In the genomic region with DNA sequence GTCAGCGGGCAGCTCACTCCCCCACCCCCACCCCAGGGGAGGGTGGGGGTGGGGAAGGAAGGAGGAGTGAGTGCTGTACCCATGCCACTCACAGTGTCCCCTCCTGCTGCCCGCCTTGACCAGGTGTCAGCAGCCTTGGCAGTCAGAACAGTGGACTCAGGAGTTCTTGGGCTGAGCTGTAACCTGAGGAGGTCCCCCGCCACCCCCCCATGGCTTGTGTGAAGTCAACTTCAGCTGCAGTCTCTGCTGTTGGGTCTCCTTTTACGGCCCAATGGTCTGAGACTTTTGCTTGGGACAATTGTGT, we compare ENCODE assay signal across 25 cellular contexts. TPM values are rescaled to one million over a fixed set of nuclear protein-coding genes. Genes with fewer than 3 reads are reported as not detected.
A peak's percentile ranks its signal among the peaks of the same experiment; 100 is the strongest.
DNase-seq lines count a peak whose midpoint lies in the region; ATAC-seq, FAIRE-seq and TF ChIP-seq lines count a peak whose summit lies in the region.
"Had no signal": no experiment of that assay in that cellular context is flagged by ENCODE, and none has a peak within 500 bp of the region (broad histone marks: within the 10 kb centered on the region; RNA-seq: fewer than 3 reads in every experiment).

No MANE protein-coding gene starts in this region.

- H3K36me3 Mint-ChIP-seq in activated CD8-positive, alpha-beta T cell treated with anti-CD3 and anti-CD28 coated beads, Interleukin-2, amount 10 ng/mL, durations not matched to agents 7 days and 5 days (ENCODE audit: low read depth), result peaks cover 85% of the 10 kb centered on the region
- H3K36me3 Mint-ChIP-seq in activated CD8-positive, alpha-beta T cell treated with anti-CD3 and anti-CD28 coated beads for 36 hours (ENCODE audit: low read depth), result peaks cover 60% of the 10 kb centered on the region
- H3K36me3 Mint-ChIP-seq in endodermal cell (ENCODE audit: low read depth), result peaks cover under 1% of the 10 kb centered on the region

- H3K9me3 ChIP-seq in endodermal cell (ENCODE audit: control insufficient read depth, low read length) (no peaks in the 10 kb centered on the region), psoas muscle (no peaks in the 10 kb centered on the region)

- H3K4me3 ChIP-seq in endodermal cell (ENCODE audit: low read length), result no peak overlapping the region
- peak overlapping the region; percentile 35 for H3K4me3 ChIP-seq in psoas muscle
- H3K4me3 ChIP-seq: GM23248 had no signal

- H3K36me3 ChIP-seq in endodermal cell (ENCODE audit: control insufficient read depth, insufficient read depth, low read length) (no peaks in the 10 kb centered on the region), psoas muscle (ENCODE audit: insufficient read depth in 1 of 2, low read depth in 1 of 2) (peaks cover 0 to 13% of the 10 kb centered on the region in 2 donors)

- no peak for DNase-seq in activated CD8-positive, alpha-beta T cell treated with anti-CD3 and anti-CD28 coated beads, Interleukin-2, amount 10 ng/mL, durations not matched to agents 7 days and 5 days
- DNase-seq in activated CD8-positive, alpha-beta T cell treated with anti-CD3 and anti-CD28 coated beads for 36 hours, result no peak
- DNase-seq in endodermal cell (no peak), psoas muscle (peak; percentile 79 to 95), NCI-H146 treated with DMSO at 0.1 percent for 48 hours (lab: John Stamatoyannopoulos, UW; ENCODE audit: unreplicated experiment) (no peak), SKM-1 (lab: John Stamatoyannopoulos, UW; ENCODE audit: unreplicated experiment) (no peak), RCC 7860 (ENCODE audit: low spot score) (no peak)
- DNase-seq: activated effector memory CD4-positive, alpha-beta T cell treated with anti-CD3 and anti-CD28 coated beads, Interleukin-2, amount 50 U/mL, for 16 hours; caudate nucleus; CD4-positive, alpha-beta memory T cell; effector memory CD4-positive, alpha-beta T cell; GM23248; hippocampal formation; kidney; MM.1S; NCI-H1694 treated with DMSO at 0.1 percent for 48 hours; NCI-H2227 treated with DMSO at 0.1 percent for 48 hours; NK-92 treated with Interleukin-12 subunit alpha and Interleukin-12 subunit beta, amount 100 ng/mL, for 24 hours; stimulated activated naive B cell treated with anti-CD40 and anti-IgM and Interleukin-4, amounts not matched to agents 10 μg/mL and 1 μg/mL and 100 μg/mL, for 72 hours; T-cell; trophoblast cell had no signal

- peak overlapping the region; percentile 88 for H3K27ac Mint-ChIP-seq in activated CD8-positive, alpha-beta T cell treated with anti-CD3 and anti-CD28 coated beads, Interleukin-2, amount 10 ng/mL, durations not matched to agents 7 days and 5 days
- no peak overlapping the region for H3K27ac Mint-ChIP-seq in activated CD8-positive, alpha-beta T cell treated with anti-CD3 and anti-CD28 coated beads for 36 hours
- peak overlapping the region; percentile 90 for H3K27ac Mint-ChIP-seq in endodermal cell

- H3K27ac ChIP-seq in endodermal cell (ENCODE audit: low read depth, low read length) (peak overlapping the region; percentile 54), psoas muscle (peak overlapping the region; percentile 88)
- H3K27ac ChIP-seq: GM23248 had no signal

- no peak for TF ChIP-seq RAD21 in Ishikawa (IDR thresholded peaks at IDR 0.05; ENCODE audit: low read depth)

- POLR2A ChIA-PET in activated CD8-positive, alpha-beta T cell treated with anti-CD3 and anti-CD28 coated beads, Interleukin-2, amount 10 ng/mL, durations not matched to agents 7 days and 5 days (lab: Charles Lee), result interaction anchor here (3.3 kb wide), 1 partner anchor 8 kb away, joined by 10 read pairs; a partner anchor contains a TSS
- POLR2A ChIA-PET in activated CD8-positive, alpha-beta T cell treated with anti-CD3 and anti-CD28 coated beads for 36 hours (lab: Charles Lee), result interaction anchor here (0.6 to 5.9 kb wide), 4 partner anchors 9 to 768 kb away, joined by 3 to 30 read pairs (median 4); a partner anchor contains a TSS

- no peak for TF ChIP-seq CTCF in activated CD8-positive, alpha-beta T cell treated with anti-CD3 and anti-CD28 coated beads for 36 hours (IDR thresholded peaks at IDR 0.05)
- TF ChIP-seq CTCF in endodermal cell (conservative IDR thresholded peaks at IDR 0.05) (no peak), psoas muscle (IDR thresholded peaks at IDR 0.05) (no peak)

- H3K9me3 Mint-ChIP-seq in activated CD8-positive, alpha-beta T cell treated with anti-CD3 and anti-CD28 coated beads, Interleukin-2, amount 10 ng/mL, durations not matched to agents 7 days and 5 days (ENCODE audit: insufficient read depth), result no peaks in the 10 kb centered on the region
- H3K9me3 Mint-ChIP-seq in activated CD8-positive, alpha-beta T cell treated with anti-CD3 and anti-CD28 coated beads for 36 hours, result no peaks in the 10 kb centered on the region
- H3K9me3 Mint-ChIP-seq in endodermal cell, result no peaks in the 10 kb centered on the region
- H3K9me3 Mint-ChIP-seq: CD4-positive, alpha-beta memory T cell; mesothelial cell of epicardium; stimulated activated naive B cell treated with anti-CD40 and anti-IgM and Interleukin-4, amounts not matched to agents 10 μg/mL and 1 μg/mL and 100 μg/mL, for 72 hours; T-cell had no signal

- CTCF ChIA-PET in activated CD8-positive, alpha-beta T cell treated with anti-CD3 and anti-CD28 coated beads, Interleukin-2, amount 10 ng/mL, durations not matched to agents 7 days and 5 days (lab: Charles Lee), result interaction anchor here (0.6 to 13.6 kb wide), 4 partner anchors 8 to 762 kb away, joined by 3 to 143 read pairs (median 16); a partner anchor contains a TSS
- CTCF ChIA-PET in activated CD8-positive, alpha-beta T cell treated with anti-CD3 and anti-CD28 coated beads for 36 hours (lab: Charles Lee), result interaction anchor here (0.8 to 7.5 kb wide), 4 partner anchors 12 to 77 kb away, joined by 3 to 67 read pairs (median 4); a partner anchor contains a TSS

- no peaks in the 10 kb centered on the region for H3K27me3 Mint-ChIP-seq in activated CD8-positive, alpha-beta T cell treated with anti-CD3 and anti-CD28 coated beads, Interleukin-2, amount 10 ng/mL, durations not matched to agents 7 days and 5 days (ENCODE audit: low read depth)
- H3K27me3 Mint-ChIP-seq in activated CD8-positive, alpha-beta T cell treated with anti-CD3 and anti-CD28 coated beads for 36 hours, result no peaks in the 10 kb centered on the region
- H3K27me3 Mint-ChIP-seq in endodermal cell (ENCODE audit: insufficient read depth), result no peaks in the 10 kb centered on the region
- H3K27me3 Mint-ChIP-seq: CD4-positive, alpha-beta memory T cell; stimulated activated naive B cell treated with anti-CD40 and anti-IgM and Interleukin-4, amounts not matched to agents 10 μg/mL and 1 μg/mL and 100 μg/mL, for 72 hours; T-cell had no signal

- H3K4me1 ChIP-seq in endodermal cell (ENCODE audit: control insufficient read depth, insufficient read depth, low read length) (peaks cover 23% of the 10 kb centered on the region), psoas muscle (peaks cover 85% of the 10 kb centered on the region)

- 71 to 84% methylated on average over 2 to 3 of the region's 4 CpGs for WGBS in endodermal cell (ENCODE audit: insufficient coverage in 1 of 2, insufficient read length in 1 of 2), 2 experiments
- 23 to 45% (median 30%) methylated on average over 4 of the region's 4 CpGs for WGBS in psoas muscle, 3 donors

- H3K4me3 Mint-ChIP-seq in activated CD8-positive, alpha-beta T cell treated with anti-CD3 and anti-CD28 coated beads, Interleukin-2, amount 10 ng/mL, durations not matched to agents 7 days and 5 days, result no peak overlapping the region
- H3K4me3 Mint-ChIP-seq in activated CD8-positive, alpha-beta T cell treated with anti-CD3 and anti-CD28 coated beads for 36 hours, result no peak overlapping the region
- no peak overlapping the region for H3K4me3 Mint-ChIP-seq in endodermal cell
- H3K4me3 Mint-ChIP-seq: mesothelial cell of epicardium; stimulated activated naive B cell treated with anti-CD40 and anti-IgM and Interleukin-4, amounts not matched to agents 10 μg/mL and 1 μg/mL and 100 μg/mL, for 72 hours had no signal

- no peak overlapping the region for H3K9ac ChIP-seq in endodermal cell (ENCODE audit: extremely low read depth, low read length, poor library complexity, severe bottlenecking)
- H3K9ac ChIP-seq: GM23248 had no signal

- peak; percentile 8; the same call in 1 of the 2 replicates for TF ChIP-seq EP300 in Ishikawa (IDR thresholded peaks at IDR 0.05; ENCODE audit: borderline replicate concordance)

- peaks cover 96% of the 10 kb centered on the region for H3K4me1 Mint-ChIP-seq in activated CD8-positive, alpha-beta T cell treated with anti-CD3 and anti-CD28 coated beads, Interleukin-2, amount 10 ng/mL, durations not matched to agents 7 days and 5 days (ENCODE audit: low read depth)
- peaks cover 91% of the 10 kb centered on the region for H3K4me1 Mint-ChIP-seq in activated CD8-positive, alpha-beta T cell treated with anti-CD3 and anti-CD28 coated beads for 36 hours (ENCODE audit: low read depth)
- peaks cover 35% of the 10 kb centered on the region for H3K4me1 Mint-ChIP-seq in endodermal cell

- no peak for FAIRE-seq in RCC 7860 (lab: Jason Lieb, UNC)
- FAIRE-seq: HepG2, kidney had no signal

- intact Hi-C loops in activated CD8-positive, alpha-beta T cell treated with anti-CD3 and anti-CD28 coated beads for 36 hours (cut with micrococcal nuclease), result no loop called here
- intact Hi-C loops in psoas muscle (cut with DNase I), result no loop called here

- H3K27me3 ChIP-seq in endodermal cell (ENCODE audit: control insufficient read depth, insufficient read depth, low read length, poor library complexity, severe bottlenecking), result no peaks in the 10 kb centered on the region
- no peaks in the 10 kb centered on the region for H3K27me3 ChIP-seq in psoas muscle (ENCODE audit: insufficient read depth in 3 of 3, low read length in 2 of 3)

- ATAC-seq in activated CD8-positive, alpha-beta T cell treated with anti-CD3 and anti-CD28 coated beads, Interleukin-2, amount 10 ng/mL, durations not matched to agents 7 days and 5 days, result no peak
- ATAC-seq in activated CD8-positive, alpha-beta T cell treated with anti-CD3 and anti-CD28 coated beads for 36 hours, result no peak
- peak; percentile 74 to 81 (median 78) for ATAC-seq in psoas muscle
- ATAC-seq: HepG2; stimulated activated naive B cell treated with anti-CD40 and anti-IgM and Interleukin-4, amounts not matched to agents 10 μg/mL and 1 μg/mL and 100 μg/mL, for 72 hours; T-cell had no signal

RNA-seq across cellular contexts. Expression of a gene that starts 8.9 kb away (rescaled TPM):
- total RNA-seq in activated CD8-positive, alpha-beta T cell treated with anti-CD3 and anti-CD28 coated beads, Interleukin-2, amount 10 ng/mL, durations not matched to agents 7 days and 5 days, result 100 to 1,000 TPM; 224 to 225 TPM
- 100 to 1,000 TPM; 204 to 205 TPM for total RNA-seq in activated CD8-positive, alpha-beta T cell treated with anti-CD3 and anti-CD28 coated beads for 36 hours
- total RNA-seq in endodermal cell (10 to 100 TPM; 37.2 to 39.7 TPM), psoas muscle (100 to 1,000 TPM in 3 of 4 donors, 10 to 100 TPM in 1; 88.2 to 277 (median 187) TPM)
- 29.9 TPM for polyA plus RNA-seq in endodermal cell (2013, experiment 1 of 2)
- polyA plus RNA-seq in endodermal cell (2013, experiment 2 of 2), result 26.1 TPM
- 100 to 1,000 TPM; 213 to 409 (median 328) TPM for polyA plus RNA-seq in psoas muscle

RNA-seq across cellular contexts. Expression of a gene that starts 14.3 kb away (rescaled TPM):
- total RNA-seq in activated CD8-positive, alpha-beta T cell treated with anti-CD3 and anti-CD28 coated beads, Interleukin-2, amount 10 ng/mL, durations not matched to agents 7 days and 5 days, result 100 to 1,000 TPM; 380 to 394 TPM
- 100 to 1,000 TPM; 307 to 308 TPM for total RNA-seq in activated CD8-positive, alpha-beta T cell treated with anti-CD3 and anti-CD28 coated beads for 36 hours
- total RNA-seq in endodermal cell (1 to 10 TPM; 1.2 to 2.0 TPM), psoas muscle (10 to 100 TPM; 16.9 to 75.1 (median 50.4) TPM)
- polyA plus RNA-seq in endodermal cell (2013, experiment 1 of 2), result 3.6 TPM
- polyA plus RNA-seq in endodermal cell (2013, experiment 2 of 2), result 3.7 TPM
- 10 to 100 TPM; 12.8 to 36.5 (median 18.5) TPM for polyA plus RNA-seq in psoas muscle
- polyA plus RNA-seq: neural cell had no signal

RNA-seq across cellular contexts. Expression of a gene that starts 48.9 kb away (rescaled TPM):
- 1 to 10 TPM; 3.2 to 3.4 TPM for total RNA-seq in activated CD8-positive, alpha-beta T cell treated with anti-CD3 and anti-CD28 coated beads, Interleukin-2, amount 10 ng/mL, durations not matched to agents 7 days and 5 days
- 1 to 10 TPM; 3.6 to 4.2 TPM for total RNA-seq in activated CD8-positive, alpha-beta T cell treated with anti-CD3 and anti-CD28 coated beads for 36 hours
- 1 to 10 TPM; 7.7 to 8.5 TPM for total RNA-seq in endodermal cell
- polyA plus RNA-seq in endodermal cell (2013, experiment 1 of 2), result 4.2 TPM
- polyA plus RNA-seq in endodermal cell (2013, experiment 2 of 2), result 3.9 TPM
- total RNA-seq in psoas muscle, result under 1 TPM; 0.46 to 0.91 (median 0.88) TPM
- polyA plus RNA-seq in psoas muscle, result under 1 TPM; 0.01 to 0.91 (median 0.21) TPM
- total RNA-seq: HepG2 had no signal
- polyA plus RNA-seq: HepG2 had no signal

RNA-seq across cellular contexts. Expression of a gene that starts 56.5 kb away (rescaled TPM):
- total RNA-seq in activated CD8-positive, alpha-beta T cell treated with anti-CD3 and anti-CD28 coated beads, Interleukin-2, amount 10 ng/mL, durations not matched to agents 7 days and 5 days, result 10 to 100 TPM; 83.3 to 86.0 TPM
- 100 to 1,000 TPM in 1 of 2 experiments, 10 to 100 TPM in 1; 97.1 to 101 TPM for total RNA-seq in activated CD8-positive, alpha-beta T cell treated with anti-CD3 and anti-CD28 coated beads for 36 hours
- total RNA-seq in endodermal cell, result 10 to 100 TPM; 24.1 to 25.8 TPM
- 21.2 TPM for polyA plus RNA-seq in endodermal cell (2013, experiment 1 of 2)
- 19.8 TPM for polyA plus RNA-seq in endodermal cell (2013, experiment 2 of 2)
- total RNA-seq in psoas muscle, result 10 to 100 TPM in 2 of 4 donors, 1 to 10 TPM in 2; 6.1 to 16.2 (median 9.3) TPM
- polyA plus RNA-seq in psoas muscle, result 10 to 100 TPM in 1 of 3 donors, 1 to 10 TPM in 2; 6.4 to 12.8 (median 10.0) TPM

RNA-seq across cellular contexts. Expression of a gene that starts 58.3 kb away (rescaled TPM):
- total RNA-seq in activated CD8-positive, alpha-beta T cell treated with anti-CD3 and anti-CD28 coated beads, Interleukin-2, amount 10 ng/mL, durations not matched to agents 7 days and 5 days, result 10 to 100 TPM; 58.5 to 61.6 TPM
- 10 to 100 TPM; 37.9 to 41.3 TPM for total RNA-seq in activated CD8-positive, alpha-beta T cell treated with anti-CD3 and anti-CD28 coated beads for 36 hours
- total RNA-seq in endodermal cell (10 to 100 TPM; 14.4 to 16.9 TPM), psoas muscle (10 to 100 TPM in 3 of 4 donors, 1 to 10 TPM in 1; 7.3 to 30.1 (median 15.2) TPM)
- polyA plus RNA-seq in endodermal cell (2013, experiment 1 of 2), result 15.6 TPM
- polyA plus RNA-seq in endodermal cell (2013, experiment 2 of 2), result 15.4 TPM
- polyA plus RNA-seq in psoas muscle, result 10 to 100 TPM; 14.0 to 26.3 (median 18.8) TPM

Comparison
In these comparisons a context has a peak if more than half of its experiments do, and no peak if none do; other contexts are left out.
1. ATAC-seq: peak in psoas muscle (4 of 4); none in activated CD8-positive, alpha-beta T cell treated with anti-CD3 and anti-CD28 coated beads, Interleukin-2, amount 10 ng/mL, durations not matched to agents 7 days and 5 days (single experiment) and activated CD8-positive, alpha-beta T cell treated with anti-CD3 and anti-CD28 coated beads for 36 hours (single experiment).
2. DNase-seq: peak in psoas muscle (2 of 2); none in activated CD8-positive, alpha-beta T cell treated with anti-CD3 and anti-CD28 coated beads, Interleukin-2, amount 10 ng/mL, durations not matched to agents 7 days and 5 days (single experiment), activated CD8-positive, alpha-beta T cell treated with anti-CD3 and anti-CD28 coated beads for 36 hours (single experiment), endodermal cell (single experiment), NCI-H146 treated with DMSO at 0.1 percent for 48 hours (single experiment), SKM-1 (single experiment) and RCC 7860 (single experiment).
3. RNA of a gene that starts 14.3 kb away (total RNA-seq): 380 to 394 TPM in activated CD8-positive, alpha-beta T cell treated with anti-CD3 and anti-CD28 coated beads, Interleukin-2, amount 10 ng/mL, durations not matched to agents 7 days and 5 days, 307 to 308 TPM in activated CD8-positive, alpha-beta T cell treated with anti-CD3 and anti-CD28 coated beads for 36 hours and 16.9 to 75.1 TPM in psoas muscle; 1.2 to 2.0 TPM in endodermal cell; every median in the first group is over 4 times any median in the second.